3 cellular contexts compared by ENCODE assay signal in the genomic region with DNA sequence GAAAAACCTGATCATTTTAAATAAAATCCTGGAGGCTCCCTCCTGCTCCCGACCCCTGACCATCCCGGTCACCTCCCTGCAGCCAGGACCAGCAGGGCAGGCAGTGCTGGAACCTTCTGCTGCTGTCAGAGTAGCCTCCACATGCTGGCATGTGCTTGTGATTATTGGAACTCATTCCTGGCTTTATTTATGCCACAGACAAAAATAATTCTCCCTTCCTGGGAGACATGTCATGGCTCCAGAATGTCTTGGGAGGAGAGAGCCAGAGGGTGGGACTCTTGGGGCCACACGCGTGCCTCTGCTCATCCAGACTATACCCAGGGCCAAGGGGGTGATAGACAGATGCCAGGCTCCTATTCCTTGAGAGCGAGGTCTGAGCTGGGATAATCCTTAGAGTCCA.
TF ChIP-seq lines count a peak whose summit lies in the region.

No MANE protein-coding gene starts in this region.

TF ChIP-seq in SK-N-SH treated with all-trans-retinoic acid at 6 μM for 48 hours, 23 proteins besides CTCF, POLR2A, EP300 and RAD21 (continued from another document):
- TF ChIP-seq, protein P1, sequence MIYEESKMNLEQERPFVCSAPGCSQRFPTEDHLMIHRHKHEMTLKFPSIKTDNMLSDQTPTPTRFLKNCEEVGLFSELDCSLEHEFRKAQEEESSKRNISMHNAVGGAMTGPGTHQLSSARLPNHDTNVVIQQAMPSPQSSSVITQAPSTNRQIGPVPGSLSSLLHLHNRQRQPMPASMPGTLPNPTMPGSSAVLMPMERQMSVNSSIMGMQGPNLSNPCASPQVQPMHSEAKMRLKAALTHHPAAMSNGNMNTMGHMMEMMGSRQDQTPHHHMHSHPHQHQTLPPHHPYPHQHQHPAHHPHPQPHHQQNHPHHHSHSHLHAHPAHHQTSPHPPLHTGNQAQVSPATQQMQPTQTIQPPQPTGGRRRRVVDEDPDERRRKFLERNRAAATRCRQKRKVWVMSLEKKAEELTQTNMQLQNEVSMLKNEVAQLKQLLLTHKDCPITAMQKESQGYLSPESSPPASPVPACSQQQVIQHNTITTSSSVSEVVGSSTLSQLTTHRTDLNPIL (CRISPR knock-in tag; IDR thresholded peaks at IDR 0.05; ENCODE audit: low read depth), result no peak
- no peak for TF ChIP-seq ZFP30 (CRISPR knock-in tag; IDR thresholded peaks at IDR 0.05)
- TF ChIP-seq GLIS3 (CRISPR knock-in tag; IDR thresholded peaks at IDR 0.05), result no peak
- TF ChIP-seq ZNF70 (CRISPR knock-in tag; IDR thresholded peaks at IDR 0.05), result no peak
- no peak for TF ChIP-seq SNAI2 (CRISPR knock-in tag; IDR thresholded peaks at IDR 0.05)
- TF ChIP-seq ZFP3 (CRISPR knock-in tag; IDR thresholded peaks at IDR 0.05), result no peak
- no peak for TF ChIP-seq OSR1 (CRISPR knock-in tag; IDR thresholded peaks at IDR 0.05)

TF ChIP-seq in SK-N-SH, 30 proteins besides CTCF, POLR2A, EP300 and RAD21:
- TF ChIP-seq, protein P2, sequence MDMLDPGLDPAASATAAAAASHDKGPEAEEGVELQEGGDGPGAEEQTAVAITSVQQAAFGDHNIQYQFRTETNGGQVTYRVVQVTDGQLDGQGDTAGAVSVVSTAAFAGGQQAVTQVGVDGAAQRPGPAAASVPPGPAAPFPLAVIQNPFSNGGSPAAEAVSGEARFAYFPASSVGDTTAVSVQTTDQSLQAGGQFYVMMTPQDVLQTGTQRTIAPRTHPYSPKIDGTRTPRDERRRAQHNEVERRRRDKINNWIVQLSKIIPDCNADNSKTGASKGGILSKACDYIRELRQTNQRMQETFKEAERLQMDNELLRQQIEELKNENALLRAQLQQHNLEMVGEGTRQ (IDR thresholded peaks at IDR 0.05; ENCODE audit: borderline replicate concordance, low read depth, low read length), result no peak
- TF ChIP-seq EZH2phosphoT487 (IDR thresholded peaks at IDR 0.05; ENCODE audit: borderline replicate concordance, low read depth), result no peak
- TF ChIP-seq JUND (IDR thresholded peaks at IDR 0.05), result no peak
- TF ChIP-seq RFX5 (IDR thresholded peaks at IDR 0.05; ENCODE audit: low read length), result no peak
- TF ChIP-seq MEF2A (IDR thresholded peaks at IDR 0.05; ENCODE audit: borderline replicate concordance, low read depth), result no peak
- TF ChIP-seq FOSL2 (IDR thresholded peaks at IDR 0.05; ENCODE audit: borderline replicate concordance, low read depth), result no peak

TF ChIP-seq in H1, 55 proteins besides CTCF, POLR2A, EP300 and RAD21 (continued from another document):
- no peak for TF ChIP-seq NRF1 (IDR thresholded peaks at IDR 0.05; ENCODE audit: low read depth, low read length)
TF ChIP-seq in H1: peak in this region for 0.
